In genomic region chr12:17076335-17076734, GRCh38 we compare ENCODE assay signal across 14 cellular contexts.
DNase-seq lines count a peak whose midpoint lies in the region; ATAC-seq, FAIRE-seq and TF ChIP-seq lines count a peak whose summit lies in the region.
"Had no signal": no experiment of that assay in that cellular context is flagged by ENCODE, and none has a peak within 500 bp of the region (broad histone marks: within the 10 kb centered on the region; RNA-seq: fewer than 3 reads in every experiment).

No MANE protein-coding gene starts in this region.

- H3K9me3 ChIP-seq in NT2/D1 (ENCODE audit: insufficient read depth, low read length) (no peaks in the 10 kb centered on the region), prostate gland (no peaks in the 10 kb centered on the region)
- H3K9me3 ChIP-seq: adrenal gland, BE2C had no signal

- H3K36me3 ChIP-seq in NT2/D1 (ENCODE audit: insufficient read depth, insufficient read length, low read length) (no peaks in the 10 kb centered on the region), prostate gland (no peaks in the 10 kb centered on the region)
- H3K36me3 ChIP-seq: adrenal gland, BE2C had no signal

- H3K27me3 ChIP-seq in NT2/D1 (ENCODE audit: insufficient read depth, insufficient read length) (no peaks in the 10 kb centered on the region), prostate gland (replicated peaks; ENCODE audit: insufficient read depth) (no peaks in the 10 kb centered on the region)
- H3K27me3 ChIP-seq: adrenal gland, BE2C had no signal

- H3K4me1 ChIP-seq in NT2/D1 (ENCODE audit: insufficient read depth, insufficient read length) (no peaks in the 10 kb centered on the region), prostate gland (replicated peaks) (no peaks in the 10 kb centered on the region)
- H3K4me1 ChIP-seq: adrenal gland, BE2C had no signal

- no peak overlapping the region for H3K27ac ChIP-seq in prostate gland
- H3K27ac ChIP-seq: adrenal gland had no signal

- intact Hi-C loops in prostate gland (cut with DNase I), result no loop called here

- TF ChIP-seq POLR2A in prostate gland (IDR thresholded peaks at IDR 0.05), result no peak

- WGBS in prostate gland, result 49% methylated on average over 1 of the region's 1 CpG

- DNase-seq in DMS53 (lab: John Stamatoyannopoulos, UW), result peak; percentile 94
- peak; percentile 46 for DNase-seq in NCI-H1417 treated with DMSO at 0.1 percent for 48 hours (lab: John Stamatoyannopoulos, UW)
- DNase-seq in NT2/D1 (ENCODE audit: low read depth, low spot score), result peak; percentile 43
- peak; percentile 22 for DNase-seq in middle frontal gyrus (ENCODE audit: extremely low spot score, low spot score)
- no peak for DNase-seq in ureter (ENCODE audit: low spot score)
- DNase-seq in HTR-8/SVneo (ENCODE audit: insufficient read length, low spot score), result no peak
- no peak for DNase-seq in prostate gland (ENCODE audit: low spot score)
- DNase-seq: activated T-cell treated with anti-CD3 and anti-CD28 coated beads, Interleukin-2, amount 50 U/mL, for 72 hours; adrenal gland; BE2C; kidney glomerular epithelial cell; NCI-H226 had no signal

- FAIRE-seq in HTR-8/SVneo (lab: Jason Lieb, UNC), result no peak
- FAIRE-seq: endothelial cell of umbilical vein had no signal

- no peak for TF ChIP-seq CTCF in prostate gland (IDR thresholded peaks at IDR 0.05)

- H3K4me3 ChIP-seq in NT2/D1 (ENCODE audit: insufficient read length, low read depth) (no peak overlapping the region), prostate gland (no peak overlapping the region)
- H3K4me3 ChIP-seq: adrenal gland had no signal

- H3K9ac ChIP-seq in NT2/D1 (ENCODE audit: insufficient read length, low read depth), result no peak overlapping the region

- ATAC-seq in GM19035 (IDR thresholded peaks at IDR 0.05; ENCODE audit: unreplicated experiment), result no peak
- ATAC-seq: activated T-cell treated with anti-CD3 and anti-CD28 coated beads, Interleukin-2, amount 50 U/mL, for 72 hours had no signal

Comparison
In these comparisons a context has a peak if more than half of its experiments do, and no peak if none do; other contexts are left out.
1. DNase-seq: peak in DMS53 (single experiment), NCI-H1417 treated with DMSO at 0.1 percent for 48 hours (single experiment), NT2/D1 (single experiment) and middle frontal gyrus (single experiment); none in ureter (single experiment), HTR-8/SVneo (single experiment) and prostate gland (single experiment).